In the genomic region with DNA sequence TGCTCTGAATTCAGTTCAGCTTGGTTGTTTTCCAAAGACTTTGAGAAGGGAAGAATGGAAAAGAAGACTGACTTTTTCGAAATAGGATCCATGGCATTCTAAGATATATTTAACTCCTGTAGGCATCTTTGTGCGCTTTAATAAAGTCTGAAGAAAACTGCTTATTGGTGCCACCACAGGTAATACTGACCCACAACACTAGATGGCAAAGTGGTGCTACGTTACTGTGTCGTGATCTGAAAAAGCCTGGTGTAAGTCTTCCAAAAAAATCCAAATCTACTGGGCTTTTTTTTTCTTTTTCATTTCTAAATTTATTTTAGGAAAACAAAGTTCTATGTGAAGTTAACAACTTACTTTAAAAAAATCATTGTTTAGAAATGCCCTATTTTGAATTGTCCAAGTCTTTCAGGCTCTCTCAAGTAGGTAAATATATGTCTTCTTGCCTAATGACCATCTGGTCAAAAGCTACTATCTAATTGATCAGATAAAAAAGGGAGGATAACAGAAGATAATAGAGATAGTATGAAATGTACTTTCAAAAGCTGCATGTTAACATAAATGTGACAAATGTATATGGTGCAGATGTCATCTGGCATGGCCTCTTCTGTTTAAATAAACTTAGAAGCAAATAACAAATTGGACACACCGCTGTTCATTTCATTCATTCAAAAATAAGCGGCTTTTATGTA, we compare ENCODE assay signal across 8 cellular contexts. TPM values are rescaled to one million over a fixed set of nuclear protein-coding genes. Genes with fewer than 3 reads are reported as not detected.
DNase-seq lines count a peak whose midpoint lies in the region; ATAC-seq and TF ChIP-seq lines count a peak whose summit lies in the region.

No MANE protein-coding gene starts in this region.

- no peak overlapping the region for H3K4me2 ChIP-seq in fibroblast of lung (ENCODE audit: extremely low read depth, insufficient read depth, low read length)

- no peaks in the 10 kb centered on the region for H3K36me3 ChIP-seq in WERI-Rb-1
- H3K36me3 ChIP-seq in fibroblast of lung (ENCODE audit: control insufficient read depth, insufficient read depth, low read length): no peaks in the 10 kb centered on the region
- no peaks in the 10 kb centered on the region for H3K36me3 ChIP-seq in ovary

- no peak overlapping the region for H3K27ac ChIP-seq in WERI-Rb-1
- H3K27ac ChIP-seq in fibroblast of lung (ENCODE audit: insufficient read depth, low read length): no peak overlapping the region
- no peak overlapping the region for H3K27ac ChIP-seq in ovary

- WGBS in ovary, 3 donors: 24 to 26% (median 24%) methylated on average over 6 of the region's 6 CpGs

- ATAC-seq in GM21576 (IDR thresholded peaks at IDR 0.05; ENCODE audit: unreplicated experiment): no peak

- H3K79me2 ChIP-seq in fibroblast of lung (ENCODE audit: control insufficient read depth, insufficient read depth, low read length): no peaks in the 10 kb centered on the region

- TF ChIP-seq CTCF in GM12872 (IDR thresholded peaks at IDR 0.05; ENCODE audit: insufficient read depth, low read depth, low read length) (peak; percentile 56), WERI-Rb-1 (IDR thresholded peaks at IDR 0.05; ENCODE audit: low read depth, low read length) (peak; percentile 57), fibroblast of lung (conservative IDR thresholded peaks at IDR 0.05 in 1 of 2, IDR thresholded peaks at IDR 0.05 in 1 of 2; ENCODE audit: low read depth in 1 of 2, low read length in 2 of 2) (peak; percentile 60 to 66), ovary (IDR thresholded peaks at IDR 0.05) (peak in 2 of 3 donors; percentile 35 to 60)

- H4K20me1 ChIP-seq in fibroblast of lung (ENCODE audit: control insufficient read depth, extremely low read depth, insufficient read depth, low read length): no peaks in the 10 kb centered on the region

- no peak for TF ChIP-seq EP300 in ovary (IDR thresholded peaks at IDR 0.05)

- H3K4me1 ChIP-seq in fibroblast of lung (ENCODE audit: control insufficient read depth, extremely low read depth, insufficient read depth, low read length) (no peaks in the 10 kb centered on the region), ovary (ENCODE audit: insufficient read depth) (no peaks in the 10 kb centered on the region)

- DNase-seq in AG08396 (ENCODE audit: low spot score) (peak; percentile 45), NCI-H1694 (lab: John Stamatoyannopoulos, UW) (peak; percentile 44), WERI-Rb-1 (peak; percentile 29), fibroblast of lung (ENCODE audit: low read depth in 2 of 2) (peak; percentile 36 to 74), ovary (peak in 4 of 5 donors; percentile 11 to 42 (median 21)), NCI-H226 (no peak)

- no peak overlapping the region for H2AFZ ChIP-seq in fibroblast of lung (ENCODE audit: low read length)

- TF ChIP-seq POLR2A in ovary (IDR thresholded peaks at IDR 0.05): no peak

- H3K27me3 ChIP-seq in WERI-Rb-1 (ENCODE audit: insufficient read depth, low read depth, severe bottlenecking): peaks cover 7% of the 10 kb centered on the region
- H3K27me3 ChIP-seq in fibroblast of lung (ENCODE audit: control insufficient read depth, insufficient read depth, low read length): no peaks in the 10 kb centered on the region
- no peaks in the 10 kb centered on the region for H3K27me3 ChIP-seq in ovary

- intact Hi-C loops in ovary (cut with DNase I): no loop called here

- H3K9me3 ChIP-seq in WERI-Rb-1 (ENCODE audit: severe bottlenecking) (no peaks in the 10 kb centered on the region), fibroblast of lung (ENCODE audit: control insufficient read depth, insufficient read depth, low read depth, low read length) (no peaks in the 10 kb centered on the region), ovary (no peaks in the 10 kb centered on the region)

- H3K9ac ChIP-seq in fibroblast of lung (ENCODE audit: insufficient read depth, low read length): no peak overlapping the region

- H3K4me3 ChIP-seq in WERI-Rb-1 (ENCODE audit: low read depth, low read length): no peak overlapping the region
- no peak overlapping the region for H3K4me3 ChIP-seq in fibroblast of lung (replicated peaks in 1 of 4; ENCODE audit: control extremely low read depth in 1 of 4, insufficient read depth in 1 of 4, low read depth in 3 of 4, low read length in 4 of 4)
- H3K4me3 ChIP-seq in ovary: no peak overlapping the region

RNA-seq across cellular contexts. Expression of a gene that starts 47.0 kb away (rescaled TPM):
- total RNA-seq in fibroblast of lung: 96.3 and 132 TPM in 2 replicates
- polyA plus RNA-seq in fibroblast of lung: 25.7 and 42.8 TPM in 2 replicates
- 32.3 and 62.5 TPM in 2 replicates for polyA plus RNA-seq in fibroblast of lung (2012)
- polyA minus RNA-seq in fibroblast of lung (ENCODE audit: low replicate concordance): 9.6 and 10.9 TPM in 2 replicates
- 10 to 100 TPM; 37.3 to 80.9 (median 54.0) TPM for total RNA-seq in ovary
- polyA plus RNA-seq in ovary: 10 to 100 TPM; 14.5 to 60.4 TPM
